In genomic region chr5:177435847-177436536, GRCh38 we compare ENCODE assay signal across 31 cellular contexts. TPM values are rescaled to one million over a fixed set of nuclear protein-coding genes. Genes with fewer than 3 reads are reported as not detected.
DNase-seq lines count a peak whose midpoint lies in the region; ATAC-seq, FAIRE-seq and TF ChIP-seq lines count a peak whose summit lies in the region.
"Had no signal": no experiment of that assay in that cellular context is flagged by ENCODE, and none has a peak within 500 bp of the region (broad histone marks: within the 10 kb centered on the region; RNA-seq: fewer than 3 reads in every experiment).

No MANE protein-coding gene starts in this region.

- TF ChIP-seq CTCF in left ventricle myocardium inferior (IDR thresholded peaks at IDR 0.05; ENCODE audit: borderline replicate concordance) = no peak
- TF ChIP-seq CTCF in HEK293 (tag by site-specific recombination; IDR thresholded peaks at IDR 0.05) = no peak

- 95% methylated on average over 37 of the region's 37 CpGs for WGBS in right cardiac atrium

- H3K27me3 ChIP-seq in right cardiac atrium (ENCODE audit: control insufficient read depth, insufficient read depth) (no peaks in the 10 kb centered on the region), left ventricle myocardium inferior (ENCODE audit: low read depth) (no peaks in the 10 kb centered on the region)
- no peaks in the 10 kb centered on the region for H3K27me3 ChIP-seq in effector memory CD4-positive, alpha-beta T cell (replicated peaks; ENCODE audit: control insufficient read depth, insufficient read depth, low read length, poor library complexity, severe bottlenecking)
- H3K27me3 ChIP-seq: brain microvascular endothelial cell, left lung, Peyer's patch, SJCRH30 had no signal

- CTCF ChIA-PET in HEK293 (lab: Yijun Ruan, JAX) = interaction anchor here (3.8 kb wide), 1 partner anchor 32 kb away, joined by 15 read pairs; no protein-coding TSS in a partner anchor

- H3K36me3 ChIP-seq in left ventricle myocardium inferior (peaks cover 72% of the 10 kb centered on the region), HEK293 (ENCODE audit: control insufficient read depth in 2 of 2, insufficient read depth in 1 of 2, low read length in 2 of 2) (peaks cover 17 to 93% of the 10 kb centered on the region in 2 experiments)
- H3K36me3 ChIP-seq in effector memory CD4-positive, alpha-beta T cell (ENCODE audit: control insufficient read depth, insufficient read depth, low read length) = peaks cover 78% of the 10 kb centered on the region

- H3K27ac ChIP-seq in right cardiac atrium (ENCODE audit: low read length) (no peak overlapping the region), left ventricle myocardium inferior (replicated peaks) (no peak overlapping the region), HEK293 (ENCODE audit: extremely low read depth, low read depth, low read length) (no peak overlapping the region)
- H3K27ac ChIP-seq in effector memory CD4-positive, alpha-beta T cell (ENCODE audit: insufficient read depth, low read length, poor library complexity, severe bottlenecking) = peak overlapping the region; percentile 46
- H3K27ac ChIP-seq: brain microvascular endothelial cell, epithelial cell of prostate, left lung, Peyer's patch, SJCRH30 had no signal

- no peak for ATAC-seq in right cardiac atrium
- no peak for ATAC-seq in HG03378 (IDR thresholded peaks at IDR 0.05; ENCODE audit: unreplicated experiment)
- ATAC-seq: activated CD8-positive, alpha-beta T cell treated with anti-CD3 and anti-CD28 coated beads for 36 hours; left lung; natural killer cell had no signal

- H3K4me1 ChIP-seq in right cardiac atrium (ENCODE audit: control insufficient read depth, insufficient read depth, low read length) (no peaks in the 10 kb centered on the region), left ventricle myocardium inferior (peaks cover 21% of the 10 kb centered on the region), HEK293 (ENCODE audit: control insufficient read depth, insufficient read depth, low read length) (no peaks in the 10 kb centered on the region)
- H3K4me1 ChIP-seq in effector memory CD4-positive, alpha-beta T cell (ENCODE audit: control insufficient read depth, insufficient read depth, low read length, poor library complexity, severe bottlenecking) = peaks cover 89% of the 10 kb centered on the region
- H3K4me1 ChIP-seq: SJCRH30 had no signal

- no peaks in the 10 kb centered on the region for H3K9me3 ChIP-seq in right cardiac atrium (ENCODE audit: control insufficient read depth, low read length)
- no peaks in the 10 kb centered on the region for H3K9me3 ChIP-seq in left ventricle myocardium inferior (replicated peaks)
- H3K9me3 ChIP-seq in HEK293 (ENCODE audit: control insufficient read depth, insufficient read depth, low read depth, low read length) = no peaks in the 10 kb centered on the region
- no peaks in the 10 kb centered on the region for H3K9me3 ChIP-seq in effector memory CD4-positive, alpha-beta T cell (ENCODE audit: control insufficient read depth, low read length)
- H3K9me3 ChIP-seq: left lung, Peyer's patch, SJCRH30 had no signal

- peak; percentile 71 for FAIRE-seq in urothelium cell line (lab: Jason Lieb, UNC)

- DNase-seq in right cardiac atrium (peak in 2 of 3 donors; percentile 53 to 55), left ventricle myocardium inferior (no peak), urothelium cell line (ENCODE audit: low spot score) (no peak), GDM1 (lab: John Stamatoyannopoulos, UW) (no peak)
- DNase-seq in effector memory CD4-positive, alpha-beta T cell = no peak
- DNase-seq: activated CD8-positive, alpha-beta T cell treated with anti-CD3 and anti-CD28 coated beads for 36 hours; activated naive CD4-positive, alpha-beta T cell; activated T-cell treated with anti-CD3 and anti-CD28 coated beads, Interleukin-2, amount 50 U/mL, for 1 hour; amniotic stem cell; brain microvascular endothelial cell; EL; H7; midbrain; natural killer cell; NCI-H1417; NCI-H2029 treated with DMSO at 0.1 percent for 48 hours; NCI-H69; Peyer's patch; retina; SJCRH30; stimulated activated CD4-positive, alpha-beta T cell treated with anti-CD3 and anti-CD28 coated beads, Interleukin-2, amount 100 ng/mL, for 24 hours; substantia nigra; T-helper 1 cell had no signal

- intact Hi-C loops in right cardiac atrium (cut with DNase I) (no loop called here), left ventricle myocardium inferior (cut with micrococcal nuclease) (no loop called here)

- POLR2A ChIA-PET in HEK293 (lab: Yijun Ruan, JAX) = interaction anchor here (1.7 to 4.1 kb wide), 2 partner anchors 8 to 37 kb away, joined by 3 to 35 read pairs; partner anchors contain the start of gene GRK6

- H3K4me3 ChIP-seq in right cardiac atrium (ENCODE audit: low read length) (no peak overlapping the region), left ventricle myocardium inferior (no peak overlapping the region), HEK293 (ENCODE audit: low read depth, low read length) (no peak overlapping the region)
- no peak overlapping the region for H3K4me3 ChIP-seq in effector memory CD4-positive, alpha-beta T cell (ENCODE audit: insufficient read depth, low read depth, low read length, poor library complexity, severe bottlenecking)
- H3K4me3 ChIP-seq: left lung, Peyer's patch, SJCRH30, smooth muscle cell had no signal

TF ChIP-seq in HEK293, 187 proteins besides CTCF, POLR2A, EP300 and RAD21:
- TF ChIP-seq IKZF3 (tag by site-specific recombination; IDR thresholded peaks at IDR 0.05) (no peak), EGR2 (tag by site-specific recombination; IDR thresholded peaks at IDR 0.05; ENCODE audit: low read depth) (peak; percentile 51; the same call in 1 of the 2 replicates), ZFHX2 (tag by site-specific recombination; conservative IDR thresholded peaks at IDR 0.05) (peak; percentile 24; the same call in 1 of the 2 replicates)

RNA-seq across cellular contexts. Expression of gene GRK6, which starts 9.5 kb away (rescaled TPM):
- total RNA-seq in right cardiac atrium (10 to 100 TPM; 13.2 to 16.9 (median 15.5) TPM), left ventricle myocardium inferior (15.6 TPM)
- 7.4 TPM for polyA plus RNA-seq in right cardiac atrium

RNA-seq across cellular contexts. Expression of gene PRR7, which starts 10.6 kb away (rescaled TPM):
- total RNA-seq in right cardiac atrium (under 1 TPM in 3 of 4 donors, not detected in 1; 0.33 to 0.45 (median 0.35) TPM), left ventricle myocardium inferior (2.1 TPM)
- polyA plus RNA-seq in right cardiac atrium = 0.27 TPM

RNA-seq across cellular contexts. Expression of gene F12, which starts 26.6 kb away (rescaled TPM):
- total RNA-seq in right cardiac atrium (under 1 TPM; 0.17 to 0.34 (median 0.26) TPM), left ventricle myocardium inferior (not detected)
- 0.27 TPM for polyA plus RNA-seq in right cardiac atrium

RNA-seq across cellular contexts. Expression of gene PFN3, which starts 35.5 kb away (rescaled TPM):
- total RNA-seq in right cardiac atrium = not detected
- polyA plus RNA-seq in right cardiac atrium = not detected
- total RNA-seq in left ventricle myocardium inferior = not detected
- total RNA-seq: activated CD8-positive, alpha-beta T cell treated with anti-CD3 and anti-CD28 coated beads for 36 hours; glomerular endothelial cell; H7; left lung; natural killer cell; osteocyte; Peyer's patch; SJCRH30; smooth muscle cell had no signal
- polyA plus RNA-seq: CD14-positive monocyte, smooth muscle cell had no signal

RNA-seq across cellular contexts. Expression of gene DBN1, which starts 37.4 kb away (rescaled TPM):
- total RNA-seq in right cardiac atrium (10 to 100 TPM; 15.3 to 44.8 (median 25.3) TPM), left ventricle myocardium inferior (21.8 TPM)
- polyA plus RNA-seq in right cardiac atrium = 17.7 TPM

Comparison
In these comparisons a context has a peak if more than half of its experiments do, and no peak if none do; other contexts are left out.
1. DNase-seq: peak in right cardiac atrium (2 of 3); none in left ventricle myocardium inferior (single experiment), effector memory CD4-positive, alpha-beta T cell (0 of 3), urothelium cell line (single experiment) and GDM1 (single experiment).